In the genomic region with DNA sequence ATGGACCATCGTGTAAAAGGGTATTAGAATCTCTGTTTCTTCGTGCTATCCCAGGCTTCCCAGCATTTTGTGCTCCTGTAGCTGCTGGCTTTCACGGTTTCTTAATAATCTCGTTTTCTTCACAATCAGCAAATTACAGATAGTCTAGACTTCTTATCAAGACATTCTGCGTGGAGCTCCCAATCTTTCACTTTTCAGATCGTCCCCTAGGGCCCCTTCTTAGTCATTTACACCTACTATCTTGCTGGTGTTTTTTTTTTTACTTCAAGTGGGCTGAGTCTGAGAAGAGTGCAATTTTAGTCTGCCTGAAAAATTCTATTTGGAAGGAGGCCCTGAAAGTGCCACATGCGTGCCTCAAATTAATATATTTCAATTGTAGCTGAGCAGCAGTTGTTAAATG, we compare ENCODE assay signal across 1 cellular context.
TF ChIP-seq lines count a peak whose summit lies in the region.

No MANE protein-coding gene starts in this region.

TF ChIP-seq in GM23338, 12 proteins besides CTCF, POLR2A, EP300 and RAD21 (continued from another document):
- TF ChIP-seq REST (IDR thresholded peaks at IDR 0.05; ENCODE audit: unreplicated experiment): no peak
- no peak for TF ChIP-seq CREB1 (CRISPR knock-in tag; IDR thresholded peaks at IDR 0.05; ENCODE audit: low read depth)
